In genomic region chr7:2513702-2514101, GRCh38 we compare ENCODE assay signal across 22 cellular contexts. TPM values are rescaled to one million over a fixed set of nuclear protein-coding genes. Genes with fewer than 3 reads are reported as not detected.
DNase-seq lines count a peak whose midpoint lies in the region; ATAC-seq, FAIRE-seq and TF ChIP-seq lines count a peak whose summit lies in the region.
"Had no signal": no experiment of that assay in that cellular context is flagged by ENCODE, and none has a peak within 500 bp of the region (broad histone marks: within the 10 kb centered on the region; RNA-seq: fewer than 3 reads in every experiment).

No MANE protein-coding gene starts in this region.

- H3K27ac Mint-ChIP-seq in CD4-positive, CD25-positive, alpha-beta regulatory T cell = peak overlapping the region; percentile 94 to 98 (median 97)
- H3K27ac Mint-ChIP-seq in activated B cell treated with CpG ODN at 0.5 μM for 24 hours (peak overlapping the region; percentile 95), natural killer cell (no peak overlapping the region)
- H3K27ac Mint-ChIP-seq in stimulated activated memory B cell treated with anti-CD40 and anti-IgM and Interleukin-4, amounts not matched to agents 10 μg/mL and 1 μg/mL and 100 μg/mL, for 72 hours = peak overlapping the region; percentile 99

- H3K4me3 Mint-ChIP-seq in CD4-positive, CD25-positive, alpha-beta regulatory T cell = peak overlapping the region in 1 of 4 donors; percentile 43
- H3K4me3 Mint-ChIP-seq in activated B cell treated with CpG ODN at 0.5 μM for 24 hours (no peak overlapping the region), natural killer cell (no peak overlapping the region)
- no peak overlapping the region for H3K4me3 Mint-ChIP-seq in stimulated activated memory B cell treated with anti-CD40 and anti-IgM and Interleukin-4, amounts not matched to agents 10 μg/mL and 1 μg/mL and 100 μg/mL, for 72 hours
- H3K4me3 Mint-ChIP-seq: CD8-positive, alpha-beta T cell had no signal

- H3K36me3 ChIP-seq in CD4-positive, CD25-positive, alpha-beta regulatory T cell (ENCODE audit: control insufficient read depth, insufficient read depth, low read length) = no peaks in the 10 kb centered on the region

- intact Hi-C loops in activated B cell treated with CpG ODN at 0.5 μM for 24 hours (cut with micrococcal nuclease) (loop anchor here (5.0 kb wide), 1 partner anchor 111 kb away; the partner anchor contains the start of gene CHST12), natural killer cell (cut with micrococcal nuclease) (loop anchor here (5.0 kb wide), 1 partner anchor 96 kb away; no protein-coding TSS in a partner anchor)

- CTCF ChIA-PET in activated B cell treated with CpG ODN at 0.5 μM for 24 hours (lab: Charles Lee) = no interaction called here

- no peaks in the 10 kb centered on the region for H3K27me3 ChIP-seq in CD4-positive, CD25-positive, alpha-beta regulatory T cell (ENCODE audit: control insufficient read depth, insufficient read depth, low read length)

- DNase-seq in CD4-positive, CD25-positive, alpha-beta regulatory T cell = no peak
- peak; percentile 94 for DNase-seq in NCI-H82 (lab: John Stamatoyannopoulos, UW)
- DNase-seq in activated B cell treated with CpG ODN at 0.5 μM for 24 hours = no peak
- no peak for DNase-seq in GM12891 (ENCODE audit: insufficient read length, low spot score)
- DNase-seq in natural killer cell = no peak
- no peak for DNase-seq in NAMALWA (ENCODE audit: low spot score)
- DNase-seq: ACHN; Calu3; CD8-positive, alpha-beta T cell; GF-D8; KG1; NCI-H1417; NCI-H1930; NCI-H345; NCI-H526 treated with DMSO at 0.1 percent for 48 hours; NK-92 treated with Interleukin-12 subunit alpha and Interleukin-12 subunit beta, amount 100 ng/mL, for 24 hours; Right ventricle myocardium superior; T-helper 1 cell had no signal

- H3K9me3 Mint-ChIP-seq in CD4-positive, CD25-positive, alpha-beta regulatory T cell = no peaks in the 10 kb centered on the region
- H3K9me3 Mint-ChIP-seq in activated B cell treated with CpG ODN at 0.5 μM for 24 hours (no peaks in the 10 kb centered on the region), natural killer cell (no peaks in the 10 kb centered on the region)
- no peaks in the 10 kb centered on the region for H3K9me3 Mint-ChIP-seq in stimulated activated memory B cell treated with anti-CD40 and anti-IgM and Interleukin-4, amounts not matched to agents 10 μg/mL and 1 μg/mL and 100 μg/mL, for 72 hours
- H3K9me3 Mint-ChIP-seq: CD8-positive, alpha-beta T cell had no signal

- no peaks in the 10 kb centered on the region for H3K9me3 ChIP-seq in CD4-positive, CD25-positive, alpha-beta regulatory T cell (ENCODE audit: control insufficient read depth in 2 of 2, low read length in 2 of 2)

- no peak for TF ChIP-seq POLR2A in GM12891 (IDR thresholded peaks at IDR 0.05; ENCODE audit: low read depth, low read length)

- peak overlapping the region; percentile 98 for H3K27ac ChIP-seq in CD4-positive, CD25-positive, alpha-beta regulatory T cell (ENCODE audit: insufficient read depth, low read length, poor library complexity, severe bottlenecking)

- H3K27me3 Mint-ChIP-seq in CD4-positive, CD25-positive, alpha-beta regulatory T cell = peaks cover 2% of the 10 kb centered on the region
- H3K27me3 Mint-ChIP-seq in activated B cell treated with CpG ODN at 0.5 μM for 24 hours (no peaks in the 10 kb centered on the region), natural killer cell (ENCODE audit: low read depth in 2 of 2) (no peaks in the 10 kb centered on the region)
- H3K27me3 Mint-ChIP-seq in stimulated activated memory B cell treated with anti-CD40 and anti-IgM and Interleukin-4, amounts not matched to agents 10 μg/mL and 1 μg/mL and 100 μg/mL, for 72 hours = no peaks in the 10 kb centered on the region

- TF ChIP-seq CTCF in activated B cell treated with CpG ODN at 0.5 μM for 24 hours (IDR thresholded peaks at IDR 0.05) = no peak
- no peak for TF ChIP-seq CTCF in natural killer cell (IDR thresholded peaks at IDR 0.05)

- peaks cover 70% of the 10 kb centered on the region for H3K4me1 ChIP-seq in CD4-positive, CD25-positive, alpha-beta regulatory T cell (ENCODE audit: control insufficient read depth, insufficient read depth, low read length, poor library complexity, severe bottlenecking)

- H3K36me3 Mint-ChIP-seq in CD4-positive, CD25-positive, alpha-beta regulatory T cell = no peaks in the 10 kb centered on the region
- H3K36me3 Mint-ChIP-seq in activated B cell treated with CpG ODN at 0.5 μM for 24 hours (ENCODE audit: low read depth) (no peaks in the 10 kb centered on the region), natural killer cell (no peaks in the 10 kb centered on the region)
- no peaks in the 10 kb centered on the region for H3K36me3 Mint-ChIP-seq in stimulated activated memory B cell treated with anti-CD40 and anti-IgM and Interleukin-4, amounts not matched to agents 10 μg/mL and 1 μg/mL and 100 μg/mL, for 72 hours
- H3K36me3 Mint-ChIP-seq: CD8-positive, alpha-beta T cell had no signal

- no peak for FAIRE-seq in GM12891 (lab: Jason Lieb, UNC)
- FAIRE-seq: GM18507 had no signal

- POLR2A ChIA-PET in activated B cell treated with CpG ODN at 0.5 μM for 24 hours (lab: Charles Lee) = interaction anchor here (7.0 kb wide), 1 partner anchor 8 kb away, joined by 240 read pairs; the partner anchor contains the start of gene LFNG

- no peak overlapping the region for H3K4me3 ChIP-seq in CD4-positive, CD25-positive, alpha-beta regulatory T cell (ENCODE audit: low read depth, low read length)

- ATAC-seq in CD4-positive, CD25-positive, alpha-beta regulatory T cell (ENCODE audit: low read depth in 2 of 2) = no peak
- no peak for ATAC-seq in activated B cell treated with CpG ODN at 0.5 μM for 24 hours (ENCODE audit: low read depth)
- no peak for ATAC-seq in stimulated activated memory B cell treated with anti-CD40 and anti-IgM and Interleukin-4, amounts not matched to agents 10 μg/mL and 1 μg/mL and 100 μg/mL, for 72 hours
- ATAC-seq in natural killer cell = no peak
- ATAC-seq: CD8-positive, alpha-beta T cell had no signal

- peaks cover 0 to 41% (median 28%) of the 10 kb centered on the region in 4 donors for H3K4me1 Mint-ChIP-seq in CD4-positive, CD25-positive, alpha-beta regulatory T cell
- H3K4me1 Mint-ChIP-seq in activated B cell treated with CpG ODN at 0.5 μM for 24 hours (peaks cover 62% of the 10 kb centered on the region), natural killer cell (peaks cover 29 to 61% of the 10 kb centered on the region in 2 donors)
- H3K4me1 Mint-ChIP-seq in stimulated activated memory B cell treated with anti-CD40 and anti-IgM and Interleukin-4, amounts not matched to agents 10 μg/mL and 1 μg/mL and 100 μg/mL, for 72 hours = peaks cover 63% of the 10 kb centered on the region

TF ChIP-seq in GM12891, 5 proteins besides CTCF, POLR2A, EP300 and RAD21:
- no peak for TF ChIP-seq PAX5 (IDR thresholded peaks at IDR 0.05; ENCODE audit: insufficient read depth, low read length, severe bottlenecking)
- no peak for TF ChIP-seq SPI1 (IDR thresholded peaks at IDR 0.05; ENCODE audit: low read depth, low read length)
- TF ChIP-seq POLR2AphosphoS5 (IDR thresholded peaks at IDR 0.05; ENCODE audit: low read depth, low read length) = no peak
- TF ChIP-seq POU2F2 (IDR thresholded peaks at IDR 0.05; ENCODE audit: low read depth, low read length) = no peak
- TF ChIP-seq TAF1 (IDR thresholded peaks at IDR 0.05; ENCODE audit: low read depth, low read length) = no peak

RNA-seq across cellular contexts. Expression of gene LFNG, which starts 5.9 kb away (rescaled TPM):
- total RNA-seq in CD4-positive, CD25-positive, alpha-beta regulatory T cell = 215 TPM
- polyA plus RNA-seq in CD4-positive, CD25-positive, alpha-beta regulatory T cell = 1 to 10 TPM; 2.1 to 7.3 (median 2.8) TPM
- total RNA-seq in activated B cell treated with CpG ODN at 0.5 μM for 24 hours = 87.4 and 95.8 TPM in 2 replicates
- 0.04 TPM for polyA plus RNA-seq in GM12891 (2012; ENCODE audit: low read depth, missing spikeins)
- total RNA-seq in natural killer cell = 100 to 1,000 TPM; 140 to 191 (median 176) TPM

RNA-seq across cellular contexts. Expression of gene GRIFIN, which starts 37.5 kb away (rescaled TPM):
- not detected for total RNA-seq in CD4-positive, CD25-positive, alpha-beta regulatory T cell
- not detected for polyA plus RNA-seq in CD4-positive, CD25-positive, alpha-beta regulatory T cell
- total RNA-seq in activated B cell treated with CpG ODN at 0.5 μM for 24 hours = not detected in 2 replicates
- polyA plus RNA-seq in GM12891 (2012; ENCODE audit: low read depth, missing spikeins) = not detected
- total RNA-seq in natural killer cell = not detected
- total RNA-seq: Calu3; CD8-positive, alpha-beta T cell; H4; OCI-LY7; Right ventricle myocardium superior had no signal

RNA-seq across cellular contexts. Expression of gene BRAT1, which starts 41.6 kb away (rescaled TPM):
- total RNA-seq in CD4-positive, CD25-positive, alpha-beta regulatory T cell = 24.6 TPM
- 10 to 100 TPM; 21.4 to 36.6 (median 32.1) TPM for polyA plus RNA-seq in CD4-positive, CD25-positive, alpha-beta regulatory T cell
- 29.6 and 31.7 TPM in 2 replicates for total RNA-seq in activated B cell treated with CpG ODN at 0.5 μM for 24 hours
- polyA plus RNA-seq in GM12891 (2012; ENCODE audit: low read depth, missing spikeins) = 13.5 TPM
- 10 to 100 TPM; 24.9 to 26.7 (median 25.6) TPM for total RNA-seq in natural killer cell

RNA-seq across cellular contexts. Expression of gene IQCE, which starts 45.1 kb away (rescaled TPM):
- 6.6 TPM for total RNA-seq in CD4-positive, CD25-positive, alpha-beta regulatory T cell
- polyA plus RNA-seq in CD4-positive, CD25-positive, alpha-beta regulatory T cell = 1 to 10 TPM in 1 of 4 donors, under 1 TPM in 3; 0.69 to 1.5 (median 0.91) TPM
- total RNA-seq in activated B cell treated with CpG ODN at 0.5 μM for 24 hours (7.5 and 7.7 TPM in 2 replicates), natural killer cell (10 to 100 TPM in 2 of 3 donors, 1 to 10 TPM in 1; 9.6 to 13.5 (median 11.3) TPM)
- 2.6 TPM for polyA plus RNA-seq in GM12891 (2012; ENCODE audit: low read depth, missing spikeins)

Comparison
In these comparisons a context has a peak if more than half of its experiments do, and no peak if none do; other contexts are left out.
1. H3K27ac Mint-ChIP-seq: peak in CD4-positive, CD25-positive, alpha-beta regulatory T cell (3 of 3), activated B cell treated with CpG ODN at 0.5 μM for 24 hours (single experiment) and stimulated activated memory B cell treated with anti-CD40 and anti-IgM and Interleukin-4, amounts not matched to agents 10 μg/mL and 1 μg/mL and 100 μg/mL, for 72 hours (single experiment); none in natural killer cell (0 of 2).